Comparison of ENCODE assay signal across 9 cellular contexts in genomic region chrX:119757646-119757978, GRCh38. TPM values are rescaled to one million over a fixed set of nuclear protein-coding genes. Genes with fewer than 3 reads are reported as not detected.
DNase-seq lines count a peak whose midpoint lies in the region; FAIRE-seq and TF ChIP-seq lines count a peak whose summit lies in the region.
"Had no signal": no experiment of that assay in that cellular context is flagged by ENCODE, and none has a peak within 500 bp of the region (broad histone marks: within the 10 kb centered on the region; RNA-seq: fewer than 3 reads in every experiment).

No MANE protein-coding gene starts in this region.

- peak overlapping the region; percentile 68 for H3K4me3 Mint-ChIP-seq in activated naive CD4-positive, alpha-beta T cell treated with anti-CD3 and anti-CD28 coated beads for 36 hours
- H3K4me3 Mint-ChIP-seq in activated T-helper 1 cell treated with anti-CD3 and anti-CD28 coated beads, Interleukin-12 subunit alpha, Interleukin-12 subunit beta, Interleukin-2, Interleukin-4 antibody, amounts not matched to agents 30 ng/mL and 10 ng/mL and 1 ng/mL, durations not matched to agents 14 hours and 24 hours and 36 hours, result peak overlapping the region; percentile 77

- H3K79me2 ChIP-seq in keratinocyte (ENCODE audit: control insufficient read depth, insufficient read depth, low read length) (no peaks in the 10 kb centered on the region), GM23248 (ENCODE audit: insufficient read depth) (no peaks in the 10 kb centered on the region)

- peaks cover 4% of the 10 kb centered on the region for H3K27me3 ChIP-seq in keratinocyte (ENCODE audit: control insufficient read depth, extremely low read depth, insufficient read depth, low read length)
- H3K27me3 ChIP-seq in suprapubic skin, result no peaks in the 10 kb centered on the region
- no peaks in the 10 kb centered on the region for H3K27me3 ChIP-seq in GM23248 (replicated peaks; ENCODE audit: insufficient read depth)

- H4K20me1 ChIP-seq in keratinocyte (ENCODE audit: control insufficient read depth, extremely low read depth, insufficient read depth, low read length) (no peaks in the 10 kb centered on the region), GM23248 (ENCODE audit: insufficient read depth) (no peaks in the 10 kb centered on the region)

- H3K9me1 ChIP-seq in keratinocyte (ENCODE audit: control insufficient read depth, extremely low read depth, insufficient read depth, low read length), result no peaks in the 10 kb centered on the region

- H3F3A ChIP-seq in GM23248 (ENCODE audit: insufficient read depth), result no peaks in the 10 kb centered on the region

- 44% methylated on average over 12 of the region's 12 CpGs for WGBS in suprapubic skin
- 72 to 84% methylated on average over 10 to 12 of the region's 12 CpGs for WGBS in GM23248 (ENCODE audit: low coverage in 1 of 2, low lambda C conversion rate in 2 of 2, missing lambda C conversion rate in 2 of 2), 2 experiments

- H3K36me3 Mint-ChIP-seq in activated naive CD4-positive, alpha-beta T cell treated with anti-CD3 and anti-CD28 coated beads for 36 hours (ENCODE audit: low read depth), result no peaks in the 10 kb centered on the region
- peaks cover 3% of the 10 kb centered on the region for H3K36me3 Mint-ChIP-seq in activated T-helper 1 cell treated with anti-CD3 and anti-CD28 coated beads, Interleukin-12 subunit alpha, Interleukin-12 subunit beta, Interleukin-2, Interleukin-4 antibody, amounts not matched to agents 30 ng/mL and 10 ng/mL and 1 ng/mL, durations not matched to agents 14 hours and 24 hours and 36 hours (ENCODE audit: low read depth)

- H3K27me3 Mint-ChIP-seq in activated naive CD4-positive, alpha-beta T cell treated with anti-CD3 and anti-CD28 coated beads for 36 hours (ENCODE audit: low read depth), result no peaks in the 10 kb centered on the region
- no peaks in the 10 kb centered on the region for H3K27me3 Mint-ChIP-seq in activated T-helper 1 cell treated with anti-CD3 and anti-CD28 coated beads, Interleukin-12 subunit alpha, Interleukin-12 subunit beta, Interleukin-2, Interleukin-4 antibody, amounts not matched to agents 30 ng/mL and 10 ng/mL and 1 ng/mL, durations not matched to agents 14 hours and 24 hours and 36 hours (ENCODE audit: insufficient read depth)

- no peaks in the 10 kb centered on the region for H3K9me3 Mint-ChIP-seq in activated naive CD4-positive, alpha-beta T cell treated with anti-CD3 and anti-CD28 coated beads for 36 hours
- H3K9me3 Mint-ChIP-seq in activated T-helper 1 cell treated with anti-CD3 and anti-CD28 coated beads, Interleukin-12 subunit alpha, Interleukin-12 subunit beta, Interleukin-2, Interleukin-4 antibody, amounts not matched to agents 30 ng/mL and 10 ng/mL and 1 ng/mL, durations not matched to agents 14 hours and 24 hours and 36 hours, result no peaks in the 10 kb centered on the region

- no peaks in the 10 kb centered on the region for H3K9me2 ChIP-seq in GM23248 (ENCODE audit: insufficient read depth)

- peak overlapping the region; percentile 66 for H2AFZ ChIP-seq in keratinocyte (ENCODE audit: control insufficient read depth, low read length)
- H2AFZ ChIP-seq in GM23248, result no peak overlapping the region; the same call in 1 of the 2 replicates

- H3K27ac Mint-ChIP-seq in activated naive CD4-positive, alpha-beta T cell treated with anti-CD3 and anti-CD28 coated beads for 36 hours, result no peak overlapping the region
- peak overlapping the region; percentile 94 for H3K27ac Mint-ChIP-seq in activated T-helper 1 cell treated with anti-CD3 and anti-CD28 coated beads, Interleukin-12 subunit alpha, Interleukin-12 subunit beta, Interleukin-2, Interleukin-4 antibody, amounts not matched to agents 30 ng/mL and 10 ng/mL and 1 ng/mL, durations not matched to agents 14 hours and 24 hours and 36 hours

- CTCF ChIA-PET in activated naive CD4-positive, alpha-beta T cell treated with anti-CD3 and anti-CD28 coated beads for 36 hours (lab: Charles Lee), result interaction anchor here (0.5 to 1.8 kb wide), 5 partner anchors 22 to 132 kb away, joined by 3 to 4 read pairs (median 3); no protein-coding TSS in a partner anchor

- no peak for FAIRE-seq in keratinocyte (lab: Jason Lieb, UNC)
- FAIRE-seq: endometrium had no signal

- H3K9me3 ChIP-seq in keratinocyte (ENCODE audit: control insufficient read depth, low read depth, low read length) (no peaks in the 10 kb centered on the region), suprapubic skin (no peaks in the 10 kb centered on the region), GM23248 (ENCODE audit: low read depth) (no peaks in the 10 kb centered on the region)

- TF ChIP-seq CTCF in keratinocyte (optimal IDR thresholded peaks at IDR 0.05 in 1 of 3, IDR thresholded peaks at IDR 0.05 in 1 of 3, conservative IDR thresholded peaks at IDR 0.05 in 1 of 3; ENCODE audit: extremely low read depth in 1 of 3, insufficient read depth in 2 of 3, low read length in 3 of 3), result no peak
- no peak for TF ChIP-seq CTCF in suprapubic skin (IDR thresholded peaks at IDR 0.05)

- H3K4me1 ChIP-seq in keratinocyte (ENCODE audit: control insufficient read depth, extremely low read depth, insufficient read depth, low read length) (no peaks in the 10 kb centered on the region), suprapubic skin (peaks cover 5% of the 10 kb centered on the region), GM23248 (ENCODE audit: insufficient read depth) (peaks cover 1% of the 10 kb centered on the region; the same call in 1 of the 2 replicates)

- no peak for DNase-seq in activated naive CD4-positive, alpha-beta T cell treated with anti-CD3 and anti-CD28 coated beads for 36 hours
- DNase-seq in activated naive CD4-positive, alpha-beta T cell (lab: John Stamatoyannopoulos, UW), result no peak
- DNase-seq in activated T-helper 1 cell treated with anti-CD3 and anti-CD28 coated beads, Interleukin-12 subunit alpha, Interleukin-12 subunit beta, Interleukin-2, Interleukin-4 antibody, amounts not matched to agents 30 ng/mL and 10 ng/mL and 1 ng/mL, durations not matched to agents 14 hours and 24 hours and 36 hours (ENCODE audit: low spot score), result no peak
- DNase-seq in keratinocyte (ENCODE audit: low read depth, low spot score) (no peak), suprapubic skin (ENCODE audit: low spot score in 2 of 2) (no peak), ACHN (no peak), NCI-H128 (lab: John Stamatoyannopoulos, UW; ENCODE audit: unreplicated experiment) (no peak), GM23248 (no peak)

- intact Hi-C loops in activated naive CD4-positive, alpha-beta T cell treated with anti-CD3 and anti-CD28 coated beads for 36 hours (cut with micrococcal nuclease), result loop anchor here (2.0 kb wide), 1 partner anchor 193 kb away; the partner anchor contains the start of gene STEEP1
- intact Hi-C loops in activated T-helper 1 cell treated with anti-CD3 and anti-CD28 coated beads, Interleukin-12 subunit alpha, Interleukin-12 subunit beta, Interleukin-2, Interleukin-4 antibody, amounts not matched to agents 30 ng/mL and 10 ng/mL and 1 ng/mL, durations not matched to agents 14 hours and 24 hours and 36 hours (cut with micrococcal nuclease), result loop anchor here (2.0 kb wide), 3 partner anchors 33 to 75 kb away; partner anchors contain the start of gene RPL39

- H3K4me3 ChIP-seq in keratinocyte (ENCODE audit: control insufficient read depth in 2 of 3, extremely low read depth in 1 of 3, insufficient read depth in 2 of 3, low read depth in 1 of 3, low read length in 3 of 3), result peak overlapping the region; percentile 43 to 65 (median 52)
- H3K4me3 ChIP-seq in suprapubic skin, result peak overlapping the region; percentile 59
- H3K4me3 ChIP-seq in GM23248, result no peak overlapping the region

- TF ChIP-seq POLR2A in suprapubic skin (IDR thresholded peaks at IDR 0.05), result no peak

- H3K4me1 Mint-ChIP-seq in activated naive CD4-positive, alpha-beta T cell treated with anti-CD3 and anti-CD28 coated beads for 36 hours (ENCODE audit: low read depth), result peaks cover 42% of the 10 kb centered on the region
- H3K4me1 Mint-ChIP-seq in activated T-helper 1 cell treated with anti-CD3 and anti-CD28 coated beads, Interleukin-12 subunit alpha, Interleukin-12 subunit beta, Interleukin-2, Interleukin-4 antibody, amounts not matched to agents 30 ng/mL and 10 ng/mL and 1 ng/mL, durations not matched to agents 14 hours and 24 hours and 36 hours (ENCODE audit: low read depth), result peaks cover 44% of the 10 kb centered on the region

- dilution Hi-C loops in keratinocyte (cut with MboI; ENCODE audit: extremely low pct_ligation_motif_present, low sequenced_read_pairs), result loop anchor here (10.0 kb wide), 1 partner anchor 57 kb away; no protein-coding TSS in a partner anchor

- H3K27ac ChIP-seq in keratinocyte (ENCODE audit: control insufficient read depth, insufficient read depth, low read length) (no peak overlapping the region), suprapubic skin (no peak overlapping the region), GM23248 (no peak overlapping the region)

- no peaks in the 10 kb centered on the region for H3K36me3 ChIP-seq in keratinocyte (ENCODE audit: control insufficient read depth in 2 of 2, extremely low read depth in 1 of 2, insufficient read depth in 2 of 2, low read length in 2 of 2)
- no peaks in the 10 kb centered on the region for H3K36me3 ChIP-seq in suprapubic skin
- H3K36me3 ChIP-seq in GM23248 (ENCODE audit: low read depth), result no peaks in the 10 kb centered on the region

- TF ChIP-seq EP300 in suprapubic skin (IDR thresholded peaks at IDR 0.05), result no peak

- H3K9ac ChIP-seq in keratinocyte (ENCODE audit: control insufficient read depth, extremely low read depth, insufficient read depth, low read length) (no peak overlapping the region), GM23248 (no peak overlapping the region)

- H3K4me2 ChIP-seq in keratinocyte (ENCODE audit: control insufficient read depth, extremely low read depth, insufficient read depth, low read depth, low read length) (peak overlapping the region; percentile 69), GM23248 (ENCODE audit: unreplicated experiment) (no peak overlapping the region)

- in situ Hi-C loops in ACHN (cut with HindIII; ENCODE audit: low pct_ligation_motif_present, low pct_unique_long_range_greater_than_20kb, low sequenced_read_pairs), result no loop called here
- in situ Hi-C loops in GM23248 (cut with MboI), result no loop called here

RNA-seq across cellular contexts. Expression of gene SOWAHD, which starts 0.8 kb away (rescaled TPM):
- total RNA-seq in activated naive CD4-positive, alpha-beta T cell treated with anti-CD3 and anti-CD28 coated beads for 36 hours, result under 1 TPM in 1 of 2 experiments, not detected in 1; 0.30 TPM
- 0.21 and 0.34 TPM in 2 replicates for total RNA-seq in activated T-helper 1 cell treated with anti-CD3 and anti-CD28 coated beads, Interleukin-12 subunit alpha, Interleukin-12 subunit beta, Interleukin-2, Interleukin-4 antibody, amounts not matched to agents 30 ng/mL and 10 ng/mL and 1 ng/mL, durations not matched to agents 14 hours and 24 hours and 36 hours
- polyA plus RNA-seq in keratinocyte, result 0.05 TPM in 2 of 3 replicates, not detected in the other
- not detected for polyA plus RNA-seq in keratinocyte (2011; ENCODE audit: low read depth)
- polyA plus RNA-seq in keratinocyte (2011; cell fraction: cytosol; rRNA removed), result not detected in 2 replicates
- polyA plus RNA-seq in keratinocyte (2011; cell fraction: nucleus; rRNA removed), result 0.12 TPM in 1 of 2 replicates, not detected in the other
- 0.16 TPM in 1 of 2 replicates, not detected in the other for polyA plus RNA-seq in keratinocyte (2012; ENCODE audit: low replicate concordance)
- polyA minus RNA-seq in keratinocyte, result not detected in 3 replicates
- polyA minus RNA-seq in keratinocyte (2011; cell fraction: cytosol; rRNA and poly(A)+ RNA removed), result not detected
- not detected in 2 replicates for polyA minus RNA-seq in keratinocyte (2011; cell fraction: nucleus; rRNA and poly(A)+ RNA removed)
- under 1 TPM in 1 of 4 donors, not detected in 3; 0.64 TPM for total RNA-seq in suprapubic skin
- total RNA-seq in GM23248 (2014; rRNA removed; shearing (Covaris generic)), result 0.22 TPM in 1 of 2 replicates, not detected in the other
- 0.41 TPM in 1 of 2 replicates, not detected in the other for polyA plus RNA-seq in GM23248 (2016; fragmentation: Nextera tagmentation; extraction: Ambion mirVana)

RNA-seq across cellular contexts. Expression of gene RPL39, which starts 33.8 kb away (rescaled TPM):
- 1,000 to 10,000 TPM; 3,049 to 3,109 TPM for total RNA-seq in activated naive CD4-positive, alpha-beta T cell treated with anti-CD3 and anti-CD28 coated beads for 36 hours
- 1,853 and 1,912 TPM in 2 replicates for total RNA-seq in activated T-helper 1 cell treated with anti-CD3 and anti-CD28 coated beads, Interleukin-12 subunit alpha, Interleukin-12 subunit beta, Interleukin-2, Interleukin-4 antibody, amounts not matched to agents 30 ng/mL and 10 ng/mL and 1 ng/mL, durations not matched to agents 14 hours and 24 hours and 36 hours
- polyA plus RNA-seq in keratinocyte (2,139 to 2,988 TPM (median 2,842 TPM) in 3 replicates), GM23248 (2016; fragmentation: Nextera tagmentation; extraction: Ambion mirVana) (1,028 and 1,060 TPM in 2 replicates)
- polyA plus RNA-seq in keratinocyte (2011; ENCODE audit: low read depth), result 1,163 TPM
- polyA plus RNA-seq in keratinocyte (2011; cell fraction: cytosol; rRNA removed), result 2,854 and 6,071 TPM in 2 replicates
- 645 and 916 TPM in 2 replicates for polyA plus RNA-seq in keratinocyte (2011; cell fraction: nucleus; rRNA removed)
- polyA plus RNA-seq in keratinocyte (2012; ENCODE audit: low replicate concordance), result 4,181 and 6,227 TPM in 2 replicates
- polyA minus RNA-seq in keratinocyte, result 29.4 to 836 TPM (median 704 TPM) in 3 replicates
- polyA minus RNA-seq in keratinocyte (2011; cell fraction: cytosol; rRNA and poly(A)+ RNA removed), result 510 TPM
- 59.3 and 105 TPM in 2 replicates for polyA minus RNA-seq in keratinocyte (2011; cell fraction: nucleus; rRNA and poly(A)+ RNA removed)
- 1,000 to 10,000 TPM; 1,738 to 4,612 (median 3,853) TPM for total RNA-seq in suprapubic skin
- 3,406 and 4,073 TPM in 2 replicates for total RNA-seq in GM23248 (2014; rRNA removed; shearing (Covaris generic))
